ENCODE assay signal across 2 cellular contexts in genomic region chr14:62015248-62015647, GRCh38.
TF ChIP-seq lines count a peak whose summit lies in the region.

No MANE protein-coding gene starts in this region.

TF ChIP-seq in SK-N-SH, 30 proteins besides CTCF, POLR2A, EP300 and RAD21 (continued from another document):
- TF ChIP-seq PBX3 (IDR thresholded peaks at IDR 0.05): no peak
- no peak for TF ChIP-seq NRF1 (IDR thresholded peaks at IDR 0.05; ENCODE audit: low read depth, low read length)
- TF ChIP-seq, protein P1, sequence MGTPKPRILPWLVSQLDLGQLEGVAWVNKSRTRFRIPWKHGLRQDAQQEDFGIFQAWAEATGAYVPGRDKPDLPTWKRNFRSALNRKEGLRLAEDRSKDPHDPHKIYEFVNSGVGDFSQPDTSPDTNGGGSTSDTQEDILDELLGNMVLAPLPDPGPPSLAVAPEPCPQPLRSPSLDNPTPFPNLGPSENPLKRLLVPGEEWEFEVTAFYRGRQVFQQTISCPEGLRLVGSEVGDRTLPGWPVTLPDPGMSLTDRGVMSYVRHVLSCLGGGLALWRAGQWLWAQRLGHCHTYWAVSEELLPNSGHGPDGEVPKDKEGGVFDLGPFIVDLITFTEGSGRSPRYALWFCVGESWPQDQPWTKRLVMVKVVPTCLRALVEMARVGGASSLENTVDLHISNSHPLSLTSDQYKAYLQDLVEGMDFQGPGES (IDR thresholded peaks at IDR 0.05; ENCODE audit: low read depth, low read length): no peak
- TF ChIP-seq TCF12 (IDR thresholded peaks at IDR 0.05): no peak
- TF ChIP-seq MEF2A (IDR thresholded peaks at IDR 0.05; ENCODE audit: borderline replicate concordance, low read depth): no peak
- no peak for TF ChIP-seq YY1 (IDR thresholded peaks at IDR 0.05; ENCODE audit: low read depth)
- TF ChIP-seq, protein P2, sequence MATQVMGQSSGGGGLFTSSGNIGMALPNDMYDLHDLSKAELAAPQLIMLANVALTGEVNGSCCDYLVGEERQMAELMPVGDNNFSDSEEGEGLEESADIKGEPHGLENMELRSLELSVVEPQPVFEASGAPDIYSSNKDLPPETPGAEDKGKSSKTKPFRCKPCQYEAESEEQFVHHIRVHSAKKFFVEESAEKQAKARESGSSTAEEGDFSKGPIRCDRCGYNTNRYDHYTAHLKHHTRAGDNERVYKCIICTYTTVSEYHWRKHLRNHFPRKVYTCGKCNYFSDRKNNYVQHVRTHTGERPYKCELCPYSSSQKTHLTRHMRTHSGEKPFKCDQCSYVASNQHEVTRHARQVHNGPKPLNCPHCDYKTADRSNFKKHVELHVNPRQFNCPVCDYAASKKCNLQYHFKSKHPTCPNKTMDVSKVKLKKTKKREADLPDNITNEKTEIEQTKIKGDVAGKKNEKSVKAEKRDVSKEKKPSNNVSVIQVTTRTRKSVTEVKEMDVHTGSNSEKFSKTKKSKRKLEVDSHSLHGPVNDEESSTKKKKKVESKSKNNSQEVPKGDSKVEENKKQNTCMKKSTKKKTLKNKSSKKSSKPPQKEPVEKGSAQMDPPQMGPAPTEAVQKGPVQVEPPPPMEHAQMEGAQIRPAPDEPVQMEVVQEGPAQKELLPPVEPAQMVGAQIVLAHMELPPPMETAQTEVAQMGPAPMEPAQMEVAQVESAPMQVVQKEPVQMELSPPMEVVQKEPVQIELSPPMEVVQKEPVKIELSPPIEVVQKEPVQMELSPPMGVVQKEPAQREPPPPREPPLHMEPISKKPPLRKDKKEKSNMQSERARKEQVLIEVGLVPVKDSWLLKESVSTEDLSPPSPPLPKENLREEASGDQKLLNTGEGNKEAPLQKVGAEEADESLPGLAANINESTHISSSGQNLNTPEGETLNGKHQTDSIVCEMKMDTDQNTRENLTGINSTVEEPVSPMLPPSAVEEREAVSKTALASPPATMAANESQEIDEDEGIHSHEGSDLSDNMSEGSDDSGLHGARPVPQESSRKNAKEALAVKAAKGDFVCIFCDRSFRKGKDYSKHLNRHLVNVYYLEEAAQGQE (IDR thresholded peaks at IDR 0.05; ENCODE audit: low read depth, low read length): no peak
- no peak for TF ChIP-seq POLR2AphosphoS5 (IDR thresholded peaks at IDR 0.05; ENCODE audit: low read depth, low read length)

TF ChIP-seq in SK-N-SH treated with all-trans-retinoic acid at 6 μM for 48 hours, 23 proteins besides CTCF, POLR2A, EP300 and RAD21 (continued from another document):
- TF ChIP-seq, protein P3, sequence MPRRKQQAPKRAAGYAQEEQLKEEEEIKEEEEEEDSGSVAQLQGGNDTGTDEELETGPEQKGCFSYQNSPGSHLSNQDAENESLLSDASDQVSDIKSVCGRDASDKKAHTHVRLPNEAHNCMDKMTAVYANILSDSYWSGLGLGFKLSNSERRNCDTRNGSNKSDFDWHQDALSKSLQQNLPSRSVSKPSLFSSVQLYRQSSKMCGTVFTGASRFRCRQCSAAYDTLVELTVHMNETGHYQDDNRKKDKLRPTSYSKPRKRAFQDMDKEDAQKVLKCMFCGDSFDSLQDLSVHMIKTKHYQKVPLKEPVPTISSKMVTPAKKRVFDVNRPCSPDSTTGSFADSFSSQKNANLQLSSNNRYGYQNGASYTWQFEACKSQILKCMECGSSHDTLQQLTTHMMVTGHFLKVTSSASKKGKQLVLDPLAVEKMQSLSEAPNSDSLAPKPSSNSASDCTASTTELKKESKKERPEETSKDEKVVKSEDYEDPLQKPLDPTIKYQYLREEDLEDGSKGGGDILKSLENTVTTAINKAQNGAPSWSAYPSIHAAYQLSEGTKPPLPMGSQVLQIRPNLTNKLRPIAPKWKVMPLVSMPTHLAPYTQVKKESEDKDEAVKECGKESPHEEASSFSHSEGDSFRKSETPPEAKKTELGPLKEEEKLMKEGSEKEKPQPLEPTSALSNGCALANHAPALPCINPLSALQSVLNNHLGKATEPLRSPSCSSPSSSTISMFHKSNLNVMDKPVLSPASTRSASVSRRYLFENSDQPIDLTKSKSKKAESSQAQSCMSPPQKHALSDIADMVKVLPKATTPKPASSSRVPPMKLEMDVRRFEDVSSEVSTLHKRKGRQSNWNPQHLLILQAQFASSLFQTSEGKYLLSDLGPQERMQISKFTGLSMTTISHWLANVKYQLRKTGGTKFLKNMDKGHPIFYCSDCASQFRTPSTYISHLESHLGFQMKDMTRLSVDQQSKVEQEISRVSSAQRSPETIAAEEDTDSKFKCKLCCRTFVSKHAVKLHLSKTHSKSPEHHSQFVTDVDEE (CRISPR knock-in tag; IDR thresholded peaks at IDR 0.05): no peak
